ENCODE assay signal across 1 cellular context in the genomic region with DNA sequence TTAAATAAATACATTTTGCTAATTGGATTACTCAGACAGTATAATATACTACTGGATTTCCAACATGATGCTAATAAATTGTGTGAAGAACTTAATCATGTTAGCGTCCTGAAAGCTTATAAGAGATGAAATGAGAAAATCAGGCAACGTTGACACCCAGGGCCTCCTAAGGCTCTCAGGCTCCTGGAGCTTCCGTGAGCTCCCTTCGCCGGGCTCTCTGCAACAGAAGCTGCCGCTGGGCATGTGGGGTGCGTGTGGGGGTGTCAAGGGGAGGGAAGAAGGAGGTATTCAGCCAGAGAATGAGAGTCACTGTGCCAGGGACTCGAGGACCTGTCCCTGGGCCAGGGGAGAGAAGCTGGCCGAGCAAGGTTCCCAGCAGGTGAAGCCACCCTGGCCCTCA.
TF ChIP-seq lines count a peak whose summit lies in the region.

No MANE protein-coding gene starts in this region.

TF ChIP-seq in H1, 55 proteins besides CTCF, POLR2A, EP300 and RAD21 (continued from another document):
- TF ChIP-seq RBBP5 (IDR thresholded peaks at IDR 0.05; ENCODE audit: borderline replicate concordance, low read depth, low read length) (no peak), EZH2 (IDR thresholded peaks at IDR 0.05; ENCODE audit: low read depth, low read length, severe bottlenecking) (no peak), SP4 (IDR thresholded peaks at IDR 0.05; ENCODE audit: low read length) (no peak)
